Comparison of ENCODE assay signal across 10 cellular contexts in genomic region chr17:53032861-53033271, GRCh38.
DNase-seq lines count a peak whose midpoint lies in the region; ATAC-seq and TF ChIP-seq lines count a peak whose summit lies in the region.
"Had no signal": no experiment of that assay in that cellular context is flagged by ENCODE, and none has a peak within 500 bp of the region (broad histone marks: within the 10 kb centered on the region; RNA-seq: fewer than 3 reads in every experiment).

No MANE protein-coding gene starts in this region.

- no peaks in the 10 kb centered on the region for H3F3A ChIP-seq in PC-3 (ENCODE audit: low read length, unreplicated experiment)

- H3K79me2 ChIP-seq in PC-3 (ENCODE audit: low read length) (no peaks in the 10 kb centered on the region), osteoblast (ENCODE audit: insufficient read depth, low read length) (no peaks in the 10 kb centered on the region)

- POLR2A ChIA-PET in PC-3 (lab: Charles Lee; ENCODE audit: unreplicated experiment), result no interaction called here

- H4K20me1 ChIP-seq in PC-3 (ENCODE audit: low read length), result no peaks in the 10 kb centered on the region
- H4K20me1 ChIP-seq in osteoblast (ENCODE audit: insufficient read depth, low read length), result no peaks in the 10 kb centered on the region

- peaks cover 3% of the 10 kb centered on the region for H3K4me1 ChIP-seq in cardiac muscle cell (ENCODE audit: low read depth)
- no peaks in the 10 kb centered on the region for H3K4me1 ChIP-seq in PC-3 (ENCODE audit: insufficient read depth, low read length)
- H3K4me1 ChIP-seq in osteoblast (ENCODE audit: insufficient read depth, low read length), result no peaks in the 10 kb centered on the region
- H3K4me1 ChIP-seq: SJSA1 had no signal

- no peaks in the 10 kb centered on the region for H3K9me3 ChIP-seq in cardiac muscle cell (ENCODE audit: low read depth)
- peaks cover 31% of the 10 kb centered on the region for H3K9me3 ChIP-seq in PC-3 (ENCODE audit: low read length)
- no peaks in the 10 kb centered on the region for H3K9me3 ChIP-seq in osteoblast (ENCODE audit: low read depth, low read length)

- H3K27ac ChIP-seq in cardiac muscle cell, result no peak overlapping the region
- no peak overlapping the region for H3K27ac ChIP-seq in PC-3 (ENCODE audit: low read length)
- H3K27ac ChIP-seq in osteoblast (ENCODE audit: low read depth, low read length), result no peak overlapping the region
- H3K27ac ChIP-seq: SJSA1 had no signal

- H3K4me3 ChIP-seq in cardiac muscle cell (no peak overlapping the region), PC-3 (ENCODE audit: low read length) (no peak overlapping the region), osteoblast (ENCODE audit: insufficient read depth, low read length) (no peak overlapping the region)
- H3K4me3 ChIP-seq: SJSA1 had no signal

- H3K36me3 ChIP-seq in cardiac muscle cell (no peaks in the 10 kb centered on the region), PC-3 (ENCODE audit: low read depth, low read length) (no peaks in the 10 kb centered on the region), osteoblast (ENCODE audit: insufficient read depth, low read length) (no peaks in the 10 kb centered on the region)
- H3K36me3 ChIP-seq: SJSA1 had no signal

- intact Hi-C loops in Right ventricle myocardium superior (cut with DNase I), result no loop called here
- intact Hi-C loops in PC-3 (cut with micrococcal nuclease), result no loop called here

- BruUV-seq in PC-3 (replicated peaks; lab: Mats Ljungman, UMichigan), result no TSS peak

- CTCF ChIA-PET in PC-3 (lab: Charles Lee), result no interaction called here

- TF ChIP-seq CTCF in cardiac muscle cell (IDR thresholded peaks at IDR 0.05; ENCODE audit: low read depth, low read length) (peak; percentile 60), PC-3 (conservative IDR thresholded peaks at IDR 0.05; ENCODE audit: low read depth, low read length) (peak; percentile 48), osteoblast (IDR thresholded peaks at IDR 0.05; ENCODE audit: extremely low read depth, low read depth, low read length) (no peak)

- no peak overlapping the region for H2AFZ ChIP-seq in PC-3 (ENCODE audit: low read length)
- H2AFZ ChIP-seq in osteoblast (ENCODE audit: low read length), result no peak overlapping the region

- H3K9me2 ChIP-seq in PC-3 (replicated peaks; ENCODE audit: low read length), result no peaks in the 10 kb centered on the region

- H3K4me2 ChIP-seq in PC-3 (ENCODE audit: low read length) (no peak overlapping the region), osteoblast (ENCODE audit: insufficient read depth, low read length) (no peak overlapping the region)

- no peak overlapping the region for H3K9ac ChIP-seq in PC-3 (ENCODE audit: low read length)

- ATAC-seq in Right ventricle myocardium superior (ENCODE audit: poor library complexity) (no peak), PC-3 (no peak), GM19452 (IDR thresholded peaks at IDR 0.05; ENCODE audit: unreplicated experiment) (no peak), GM21717 (IDR thresholded peaks at IDR 0.05; ENCODE audit: unreplicated experiment) (no peak)

- peak; percentile 88 to 94 for DNase-seq in cardiac muscle cell (ENCODE audit: low read depth in 1 of 2, low spot score in 1 of 2)
- no peak for DNase-seq in Right ventricle myocardium superior
- peak; percentile 60 for DNase-seq in PC-3
- peak; percentile 82 for DNase-seq in glomerular visceral epithelial cell (ENCODE audit: extremely low spot score)
- no peak for DNase-seq in osteoblast (ENCODE audit: insufficient read length, low spot score, missing footprints)
- no peak for DNase-seq in hypothalamus (lab: John Stamatoyannopoulos, UW)
- DNase-seq: CD8-positive, alpha-beta memory T cell had no signal

- H3K27me3 ChIP-seq in cardiac muscle cell, result no peaks in the 10 kb centered on the region
- H3K27me3 ChIP-seq in PC-3 (ENCODE audit: low read length), result no peaks in the 10 kb centered on the region
- H3K27me3 ChIP-seq in osteoblast (ENCODE audit: insufficient read depth, low read length), result no peaks in the 10 kb centered on the region
- H3K27me3 ChIP-seq: SJSA1 had no signal

Comparison
In these comparisons a context has a peak if more than half of its experiments do, and no peak if none do; other contexts are left out.
1. DNase-seq: peak in cardiac muscle cell (2 of 2), PC-3 (single experiment) and glomerular visceral epithelial cell (single experiment); none in Right ventricle myocardium superior (single experiment), osteoblast (single experiment) and hypothalamus (0 of 51).